In the genomic region with DNA sequence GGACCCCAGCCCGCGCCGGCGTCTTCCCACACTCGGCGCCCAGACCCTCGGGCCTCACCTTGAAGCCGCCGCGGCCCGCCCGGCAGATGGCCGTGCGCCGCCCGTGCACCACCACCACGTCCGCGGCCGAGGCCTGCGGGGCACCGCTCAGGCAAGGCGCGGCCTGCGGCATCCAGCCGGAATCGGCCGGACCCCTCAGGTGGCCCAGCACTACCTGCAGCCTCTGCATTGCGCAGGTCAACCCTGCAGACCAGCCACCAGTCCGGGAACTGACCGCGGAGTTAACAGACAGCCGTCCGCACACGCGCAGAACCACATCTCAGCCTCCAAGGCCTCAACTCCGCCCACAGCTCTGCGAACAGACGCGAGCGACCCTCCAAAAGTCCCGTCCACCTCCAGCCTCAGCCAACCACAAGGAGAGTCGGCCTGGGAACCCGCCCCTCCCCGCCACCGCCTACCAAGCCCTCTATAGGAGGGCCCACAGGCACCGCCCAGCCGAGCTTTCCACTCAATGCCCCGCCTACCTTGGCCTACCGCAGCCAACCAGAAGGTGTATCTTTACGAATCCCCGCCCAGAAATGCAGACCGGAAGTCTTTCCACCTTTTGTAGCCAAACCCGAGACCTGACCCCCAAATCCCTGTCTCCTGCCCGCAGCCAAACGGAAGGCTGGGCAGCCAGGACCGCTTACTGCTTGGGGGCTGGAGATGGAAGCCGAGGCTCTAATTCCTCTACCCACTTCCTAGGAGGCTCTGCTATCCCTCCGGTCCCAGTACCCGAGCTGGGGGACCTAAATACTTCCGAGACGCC, we compare ENCODE assay signal across 8 cellular contexts. TPM values are rescaled to one million over a fixed set of nuclear protein-coding genes. Genes with fewer than 3 reads are reported as not detected.
DNase-seq lines count a peak whose midpoint lies in the region; ATAC-seq and TF ChIP-seq lines count a peak whose summit lies in the region.

A gene with protein sequence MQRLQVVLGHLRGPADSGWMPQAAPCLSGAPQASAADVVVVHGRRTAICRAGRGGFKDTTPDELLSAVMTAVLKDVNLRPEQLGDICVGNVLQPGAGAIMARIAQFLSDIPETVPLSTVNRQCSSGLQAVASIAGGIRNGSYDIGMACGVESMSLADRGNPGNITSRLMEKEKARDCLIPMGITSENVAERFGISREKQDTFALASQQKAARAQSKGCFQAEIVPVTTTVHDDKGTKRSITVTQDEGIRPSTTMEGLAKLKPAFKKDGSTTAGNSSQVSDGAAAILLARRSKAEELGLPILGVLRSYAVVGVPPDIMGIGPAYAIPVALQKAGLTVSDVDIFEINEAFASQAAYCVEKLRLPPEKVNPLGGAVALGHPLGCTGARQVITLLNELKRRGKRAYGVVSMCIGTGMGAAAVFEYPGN (minus strand): TSS at position 321 of the 808 bp plus-strand sequence. CDS start 92 bp downstream, at position 229.

- DNase-seq in GM12864 (ENCODE audit: low read depth) (peak; percentile 97), NCI-H1417 (lab: John Stamatoyannopoulos, UW) (peak; percentile 94 to 98 (median 96)), SW 1271 (lab: John Stamatoyannopoulos, UW) (peak; percentile 99 to 100), head of caudate nucleus (peak; percentile 94 to 100 (median 99)), ovary (peak; percentile 99 to 100 (median 100)), thyroid gland (peak; percentile 100)
- DNase-seq in activated naive CD8-positive, alpha-beta T cell treated with anti-CD3 and anti-CD28 coated beads, Interleukin-2, amount 50 U/mL, for 16 hours (ENCODE audit: low read depth, low spot score), result peak; percentile 99

- 0 to 1% (median 1%) methylated on average over 53 to 62 of the region's 62 CpGs for WGBS in ovary, 3 donors
- WGBS in thyroid gland, 2 donors, result 0 to 1% methylated on average over 14 to 17 of the region's 62 CpGs

- ATAC-seq in HG02759 (IDR thresholded peaks at IDR 0.05; ENCODE audit: unreplicated experiment), result peak; percentile 89

- no peaks in the 10 kb centered on the region for H3K9me3 ChIP-seq in ovary
- no peaks in the 10 kb centered on the region for H3K9me3 ChIP-seq in thyroid gland

- TF ChIP-seq CTCF in GM12864 (IDR thresholded peaks at IDR 0.05; ENCODE audit: low read depth, low read length, missing control alignments) (no peak), ovary (IDR thresholded peaks at IDR 0.05) (no peak), thyroid gland (IDR thresholded peaks at IDR 0.05) (peak in 1 of 6 experiments; percentile 13)

- H3K27ac ChIP-seq in ovary (peak within 1 kb of the TSS; percentile 71 to 94), thyroid gland (peak within 1 kb of the TSS; percentile 49 to 94 (median 89))

- TF ChIP-seq EP300 in ovary (IDR thresholded peaks at IDR 0.05), result no peak

- intact Hi-C loops in head of caudate nucleus (cut with DNase I) (loop anchor here (2.0 to 10.0 kb wide), 3 partner anchors 28 to 348 kb away; a partner anchor contains a TSS), ovary (cut with DNase I) (loop anchor here in 2 of 4 donors (2.0 to 10.0 kb wide), 3 partner anchors 28 to 210 kb away; a partner anchor contains a TSS), thyroid gland (cut with DNase I) (loop anchor here (10.0 kb wide), 1 partner anchor 208 kb away; a partner anchor contains a TSS)

- H3K4me1 ChIP-seq in ovary (ENCODE audit: insufficient read depth), result peaks cover 21% of the 10 kb centered on the region
- H3K4me1 ChIP-seq in thyroid gland, result peaks cover 43 to 51% of the 10 kb centered on the region in 2 donors

- H3K27me3 ChIP-seq in ovary (no peaks in the 10 kb centered on the region), thyroid gland (no peaks in the 10 kb centered on the region)

- H3K36me3 ChIP-seq in ovary (no peaks in the 10 kb centered on the region), thyroid gland (peaks cover 0 to 10% of the 10 kb centered on the region in 2 donors)

- H3K4me3 ChIP-seq in GM12864 (ENCODE audit: low read depth, low read length), result peak within 1 kb of the TSS; percentile 71
- peak within 1 kb of the TSS; percentile 96 for H3K4me3 ChIP-seq in ovary
- peak within 1 kb of the TSS; percentile 87 to 93 (median 92) for H3K4me3 ChIP-seq in thyroid gland (replicated peaks in 1 of 3)

- peak; percentile 88 for TF ChIP-seq POLR2A in ovary (IDR thresholded peaks at IDR 0.05)
- TF ChIP-seq POLR2A in thyroid gland (IDR thresholded peaks at IDR 0.05), result peak; percentile 50 to 95

RNA-seq across cellular contexts. Expression of the gene that starts here (rescaled TPM):
- total RNA-seq in ovary, result 10 to 100 TPM; 27.1 to 50.4 (median 44.9) TPM
- 10 to 100 TPM; 41.3 to 42.7 TPM for polyA plus RNA-seq in ovary
- total RNA-seq in thyroid gland, result 10 to 100 TPM; 63.3 to 86.1 (median 75.1) TPM

Comparison
In these comparisons a context has a peak if more than half of its experiments do, and no peak if none do; other contexts are left out.
1. Peak in every context shown above with its lines: DNase-seq, ATAC-seq, H3K4me3 ChIP-seq and H3K27ac ChIP-seq.